14 cellular contexts compared by ENCODE assay signal in the genomic region with DNA sequence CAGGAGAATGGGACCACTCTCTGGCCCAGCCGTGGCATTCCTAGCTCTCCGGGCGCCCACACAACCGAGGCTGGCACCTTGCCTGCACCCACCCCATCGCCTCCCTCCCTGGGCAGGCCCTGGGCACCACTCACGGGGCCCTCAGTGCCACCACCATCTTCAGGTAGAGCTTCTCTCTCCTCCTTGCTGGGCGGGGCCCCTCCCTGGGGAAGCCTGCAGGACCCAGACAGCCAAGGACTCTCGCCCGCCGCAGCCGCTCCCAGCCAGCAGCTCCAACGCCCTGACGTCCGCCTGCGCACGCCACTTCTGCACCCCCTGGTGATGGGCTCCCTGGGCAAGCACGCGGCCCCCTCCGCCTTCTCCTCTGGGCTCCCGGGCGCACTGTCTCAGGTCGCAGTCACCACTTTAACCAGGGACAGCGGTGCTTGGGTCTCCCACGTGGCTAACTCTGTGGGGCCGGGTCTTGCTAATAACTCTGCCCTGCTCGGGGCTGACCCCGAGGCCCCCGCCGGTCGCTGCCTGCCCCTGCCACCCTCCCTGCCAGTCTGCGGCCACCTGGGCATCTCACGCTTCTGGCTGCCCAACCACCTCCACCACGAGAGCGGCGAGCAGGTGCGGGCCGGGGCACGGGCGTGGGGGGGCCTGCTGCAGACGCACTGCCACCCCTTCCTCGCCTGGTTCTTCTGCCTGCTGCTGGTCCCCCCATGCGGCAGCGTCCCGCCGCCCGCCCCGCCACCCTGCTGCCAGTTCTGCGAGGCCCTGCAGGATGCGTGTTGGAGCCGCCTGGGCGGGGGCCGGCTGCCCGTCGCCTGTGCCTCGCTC. TPM values are rescaled to one million over a fixed set of nuclear protein-coding genes. Genes with fewer than 3 reads are reported as not detected.
DNase-seq lines count a peak whose midpoint lies in the region; ATAC-seq and TF ChIP-seq lines count a peak whose summit lies in the region.
"Had no signal": no experiment of that assay in that cellular context is flagged by ENCODE, and none has a peak within 500 bp of the region (broad histone marks: within the 10 kb centered on the region; RNA-seq: fewer than 3 reads in every experiment).

No MANE protein-coding gene starts in this region.

- peaks cover 31 to 32% of the 10 kb centered on the region in 2 experiments for H3K36me3 ChIP-seq in trophoblast cell (ENCODE audit: control insufficient read depth in 1 of 2, insufficient read depth in 2 of 2, low read length in 2 of 2)

- no peak overlapping the region for H3K4me3 Mint-ChIP-seq in glutamatergic neuron (ENCODE audit: unreplicated experiment)
- H3K4me3 Mint-ChIP-seq: activated T-helper 1 cell treated with anti-CD3 and anti-CD28 coated beads, Interleukin-12 subunit alpha, Interleukin-12 subunit beta, Interleukin-2, Interleukin-4 antibody, amounts not matched to agents 30 ng/mL and 10 ng/mL and 1 ng/mL, durations not matched to agents 14 hours and 24 hours and 36 hours; naive thymus-derived CD8-positive, alpha-beta T cell had no signal

- H3K36me3 Mint-ChIP-seq in glutamatergic neuron (ENCODE audit: unreplicated experiment): peaks cover 5% of the 10 kb centered on the region
- H3K36me3 Mint-ChIP-seq: naive thymus-derived CD8-positive, alpha-beta T cell had no signal

- no peak overlapping the region for H4K12ac ChIP-seq in trophoblast cell (ENCODE audit: low read depth, low read length)

- H3K27ac Mint-ChIP-seq in glutamatergic neuron (ENCODE audit: unreplicated experiment): no peak overlapping the region
- H3K27ac Mint-ChIP-seq: activated T-helper 1 cell treated with anti-CD3 and anti-CD28 coated beads, Interleukin-12 subunit alpha, Interleukin-12 subunit beta, Interleukin-2, Interleukin-4 antibody, amounts not matched to agents 30 ng/mL and 10 ng/mL and 1 ng/mL, durations not matched to agents 14 hours and 24 hours and 36 hours; naive thymus-derived CD8-positive, alpha-beta T cell had no signal

- H2BK120ac ChIP-seq in trophoblast cell (ENCODE audit: insufficient read depth, low read length, poor library complexity): no peak overlapping the region

- H3K4me1 Mint-ChIP-seq in glutamatergic neuron (ENCODE audit: low read depth, unreplicated experiment): peaks cover 4% of the 10 kb centered on the region

- H3K14ac ChIP-seq in trophoblast cell (ENCODE audit: low read length): no peak overlapping the region

- H3K27ac ChIP-seq in trophoblast cell (ENCODE audit: low read depth, low read length): no peak overlapping the region

- H3K23ac ChIP-seq in trophoblast cell (ENCODE audit: low read length): no peak overlapping the region

- DNase-seq in Right ventricle myocardium inferior (ENCODE audit: missing footprints): peak; percentile 64
- no peak for DNase-seq in cardiac septum (ENCODE audit: low spot score)
- peak; percentile 11 for DNase-seq in glutamatergic neuron
- DNase-seq in trophoblast cell: no peak
- DNase-seq in activated gamma-delta T cell treated with Interleukin-2 at 50 U/mL for 16 hours: no peak
- DNase-seq in A172 (ENCODE audit: low spot score): no peak
- DNase-seq: activated CD4-positive, alpha-beta T cell treated with anti-CD3 and anti-CD28 coated beads, Interleukin-2, amount 50 U/mL, for 48 hours; DMS 273 treated with DMSO at 0.1 percent for 48 hours; effector CD8-positive, alpha-beta T cell; T-helper 9 cell had no signal

- intact Hi-C loops in Right ventricle myocardium inferior (cut with DNase I): no loop called here
- intact Hi-C loops in cardiac septum (cut with DNase I): no loop called here

- H3K27me3 ChIP-seq in trophoblast cell (ENCODE audit: insufficient read depth, low read length): no peaks in the 10 kb centered on the region

- H3K79me2 ChIP-seq in trophoblast cell (ENCODE audit: control insufficient read depth, insufficient read depth, low read length, poor library complexity): no peaks in the 10 kb centered on the region

- no peak overlapping the region for H2AFZ ChIP-seq in trophoblast cell (ENCODE audit: insufficient read depth, low read length, poor library complexity)

- H4K91ac ChIP-seq in trophoblast cell (ENCODE audit: low read depth, low read length): no peak overlapping the region

- no peak overlapping the region for H3K9ac ChIP-seq in trophoblast cell (ENCODE audit: low read length)

- ATAC-seq in Right ventricle myocardium inferior: peak; percentile 34
- ATAC-seq in GM18868 (IDR thresholded peaks at IDR 0.05; ENCODE audit: unreplicated experiment): no peak
- ATAC-seq in HG03135 (IDR thresholded peaks at IDR 0.05; ENCODE audit: unreplicated experiment): no peak

- no peak overlapping the region for H4K8ac ChIP-seq in trophoblast cell (ENCODE audit: low read depth, low read length)

- no peak overlapping the region for H3K4me2 ChIP-seq in trophoblast cell (ENCODE audit: low read length)

- peaks cover 12% of the 10 kb centered on the region for H3K27me3 Mint-ChIP-seq in glutamatergic neuron (ENCODE audit: unreplicated experiment)

- H3K18ac ChIP-seq in trophoblast cell (ENCODE audit: low read length): no peak overlapping the region

- no peak overlapping the region for H3K4me3 ChIP-seq in trophoblast cell (ENCODE audit: low read depth, low read length)

- no peak for TF ChIP-seq CTCF in glutamatergic neuron (IDR thresholded peaks at IDR 0.05; ENCODE audit: partially characterized antibody, unreplicated experiment)

- H2BK12ac ChIP-seq in trophoblast cell (ENCODE audit: low read length): no peak overlapping the region

- H3K4ac ChIP-seq in trophoblast cell (ENCODE audit: low read depth, low read length): peak overlapping the region; percentile 20

- no CpG with 5 or more reads among the region's 55 CpGs for WGBS in trophoblast cell (ENCODE audit: extremely low coverage, insufficient coverage, insufficient read length)

- no peak overlapping the region for H2BK5ac ChIP-seq in trophoblast cell (ENCODE audit: low read depth, low read length, poor library complexity)

- H3K9me3 ChIP-seq in trophoblast cell (ENCODE audit: insufficient read depth, low read depth, low read length): peaks cover 7% of the 10 kb centered on the region

- H3K79me1 ChIP-seq in trophoblast cell (ENCODE audit: low read length): no peaks in the 10 kb centered on the region

- peaks cover 7% of the 10 kb centered on the region for H3K9me3 Mint-ChIP-seq in glutamatergic neuron (ENCODE audit: unreplicated experiment)

- no peak overlapping the region for H2AK5ac ChIP-seq in trophoblast cell (ENCODE audit: low read length)

- H3K4me1 ChIP-seq in trophoblast cell (ENCODE audit: control insufficient read depth in 1 of 2, insufficient read depth in 2 of 2, low read length in 2 of 2): peaks cover 3 to 9% of the 10 kb centered on the region in 2 experiments

RNA-seq across cellular contexts. Expression of gene COL18A1, which starts 51.3 kb away (rescaled TPM):
- total RNA-seq in Right ventricle myocardium inferior (51.6 TPM), cardiac septum (77.0 TPM), glutamatergic neuron (ENCODE audit: unreplicated experiment) (9.5 TPM)
- 174 and 188 TPM in 2 replicates for polyA plus RNA-seq in trophoblast cell (2013)
- total RNA-seq in A172 (2014; rRNA removed; shearing (Covaris generic)): 72.9 and 115 TPM in 2 replicates

Comparison
In these comparisons a context has a peak if more than half of its experiments do, and no peak if none do; other contexts are left out.
1. DNase-seq: peak in Right ventricle myocardium inferior (single experiment) and glutamatergic neuron (single experiment); none in cardiac septum (single experiment), trophoblast cell (0 of 2), activated gamma-delta T cell treated with Interleukin-2 at 50 U/mL for 16 hours (single experiment) and A172 (single experiment).